ENCODE assay signal across 1 cellular context in genomic region chr10:74011762-74012161, GRCh38.
TF ChIP-seq lines count a peak whose summit lies in the region.

No MANE protein-coding gene starts in this region.

TF ChIP-seq in GM23338, 12 proteins besides CTCF, POLR2A, EP300 and RAD21 (continued from another document):
- TF ChIP-seq ZNF462 (CRISPR knock-in tag; IDR thresholded peaks at IDR 0.05) (no peak), CREB1 (CRISPR knock-in tag; IDR thresholded peaks at IDR 0.05; ENCODE audit: low read depth) (no peak), ZNF114 (CRISPR knock-in tag; IDR thresholded peaks at IDR 0.05) (no peak), REST (IDR thresholded peaks at IDR 0.05; ENCODE audit: unreplicated experiment) (no peak), EZH2 (IDR thresholded peaks at IDR 0.05; ENCODE audit: low read depth, unreplicated experiment) (no peak)
- TF ChIP-seq, protein P1, sequence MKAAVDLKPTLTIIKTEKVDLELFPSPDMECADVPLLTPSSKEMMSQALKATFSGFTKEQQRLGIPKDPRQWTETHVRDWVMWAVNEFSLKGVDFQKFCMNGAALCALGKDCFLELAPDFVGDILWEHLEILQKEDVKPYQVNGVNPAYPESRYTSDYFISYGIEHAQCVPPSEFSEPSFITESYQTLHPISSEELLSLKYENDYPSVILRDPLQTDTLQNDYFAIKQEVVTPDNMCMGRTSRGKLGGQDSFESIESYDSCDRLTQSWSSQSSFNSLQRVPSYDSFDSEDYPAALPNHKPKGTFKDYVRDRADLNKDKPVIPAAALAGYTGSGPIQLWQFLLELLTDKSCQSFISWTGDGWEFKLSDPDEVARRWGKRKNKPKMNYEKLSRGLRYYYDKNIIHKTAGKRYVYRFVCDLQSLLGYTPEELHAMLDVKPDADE (IDR thresholded peaks at IDR 0.05), result no peak
TF ChIP-seq in GM23338: peak in this region for 0.
